ENCODE assay signal across 31 cellular contexts in genomic region chr12:14942532-14942931, GRCh38. TPM values are rescaled to one million over a fixed set of nuclear protein-coding genes. Genes with fewer than 3 reads are reported as not detected.
DNase-seq lines count a peak whose midpoint lies in the region; ATAC-seq, FAIRE-seq and TF ChIP-seq lines count a peak whose summit lies in the region.
"Had no signal": no experiment of that assay in that cellular context is flagged by ENCODE, and none has a peak within 500 bp of the region (broad histone marks: within the 10 kb centered on the region; RNA-seq: fewer than 3 reads in every experiment).

No MANE protein-coding gene starts in this region.

- 86% methylated on average over 8 of the region's 8 CpGs for WGBS in GM12878 (ENCODE audit: insufficient coverage, insufficient replicate concordance, low lambda C conversion rate, missing lambda C conversion rate)

- H3K9ac ChIP-seq in GM12878 (ENCODE audit: control insufficient read depth, insufficient read depth, low read length), result no peak overlapping the region

- BruUV-seq in GM12878 (replicated peaks; lab: Mats Ljungman, UMichigan), result no TSS peak

- POLR2A ChIA-PET in GM12878 (lab: Charles Lee), result no interaction called here

- H3K27me3 ChIP-seq in CD4-positive, CD25-positive, alpha-beta regulatory T cell (ENCODE audit: control insufficient read depth, insufficient read depth, low read length), result no peaks in the 10 kb centered on the region
- no peaks in the 10 kb centered on the region for H3K27me3 ChIP-seq in GM12878 (replicated peaks in 1 of 2; ENCODE audit: control insufficient read depth in 2 of 2, insufficient read depth in 2 of 2, low read length in 1 of 2)
- no peaks in the 10 kb centered on the region for H3K27me3 ChIP-seq in HAP-1 (ENCODE audit: low read depth)
- H3K27me3 ChIP-seq: cardiac muscle cell, foreskin keratinocyte, heart right ventricle, right lobe of liver, SJCRH30, testis, vagina had no signal

- in situ Hi-C loops in GM12878 (cut with MboI), result no loop called here
- in situ Hi-C loops in HAP-1 (cut with MboI; ENCODE audit: low sequenced_read_pairs), result no loop called here

- TF ChIP-seq EP300 in GM12878 (IDR thresholded peaks at IDR 0.05; ENCODE audit: borderline replicate concordance in 1 of 2, control insufficient read depth in 1 of 2, low read depth in 2 of 2, low read length in 2 of 2), result no peak

- no peaks in the 10 kb centered on the region for H3K27me3 Mint-ChIP-seq in CD4-positive, CD25-positive, alpha-beta regulatory T cell
- no peaks in the 10 kb centered on the region for H3K27me3 Mint-ChIP-seq in natural killer cell (ENCODE audit: low read depth in 2 of 2)
- H3K27me3 Mint-ChIP-seq: progenitor cell of endocrine pancreas had no signal

- H3K4me3 Mint-ChIP-seq in CD4-positive, CD25-positive, alpha-beta regulatory T cell, result peak overlapping the region in 1 of 4 donors; percentile 4
- H3K4me3 Mint-ChIP-seq in natural killer cell, result no peak overlapping the region
- H3K4me3 Mint-ChIP-seq: CD8-positive, alpha-beta T cell; endodermal cell; GM23338 had no signal

- H3K36me3 Mint-ChIP-seq in CD4-positive, CD25-positive, alpha-beta regulatory T cell, result peaks cover 71% of the 10 kb centered on the region
- peaks cover 75% of the 10 kb centered on the region for H3K36me3 Mint-ChIP-seq in natural killer cell

- H3K36me3 ChIP-seq in CD4-positive, CD25-positive, alpha-beta regulatory T cell (ENCODE audit: control insufficient read depth, insufficient read depth, low read length), result peaks cover 72% of the 10 kb centered on the region
- H3K36me3 ChIP-seq in GM12878 (ENCODE audit: control insufficient read depth in 2 of 2, insufficient read depth in 2 of 2, low read length in 1 of 2) (peaks cover 12 to 35% of the 10 kb centered on the region in 2 experiments), HAP-1 (replicated peaks) (no peaks in the 10 kb centered on the region)
- H3K36me3 ChIP-seq: cardiac muscle cell, SJCRH30 had no signal

- CTCF ChIA-PET in GM12878 (lab: Yijun Ruan, JAX), result no interaction called here

- H3K4me1 ChIP-seq in CD4-positive, CD25-positive, alpha-beta regulatory T cell (ENCODE audit: control insufficient read depth, insufficient read depth, low read length, poor library complexity, severe bottlenecking), result peaks cover 53% of the 10 kb centered on the region
- H3K4me1 ChIP-seq in GM12878 (ENCODE audit: control insufficient read depth, insufficient read depth, low read length) (peaks cover 4% of the 10 kb centered on the region; the same call in 1 of the 2 replicates), HAP-1 (no peaks in the 10 kb centered on the region)
- H3K4me1 ChIP-seq: right lobe of liver, SJCRH30 had no signal

- H3K9me3 ChIP-seq in CD4-positive, CD25-positive, alpha-beta regulatory T cell (ENCODE audit: control insufficient read depth in 2 of 2, low read length in 2 of 2), result no peaks in the 10 kb centered on the region
- H3K9me3 ChIP-seq in GM12878 (replicated peaks; ENCODE audit: control insufficient read depth, insufficient read depth, low read length) (no peaks in the 10 kb centered on the region), HAP-1 (no peaks in the 10 kb centered on the region)
- H3K9me3 ChIP-seq: right lobe of liver, SJCRH30, testis, vagina had no signal

- peaks cover 12% of the 10 kb centered on the region for H3K79me2 ChIP-seq in GM12878 (ENCODE audit: control insufficient read depth, insufficient read depth, low read length)

- 0 out of 2 replicates have a peak, but pooled peaks have one; percentile 4 for TF ChIP-seq POLR2A in GM12878 (IDR thresholded peaks at IDR 0.05; ENCODE audit: low read depth, low read length)

- peak overlapping the region in 2 of 3 donors; percentile 34 to 88 for H3K27ac Mint-ChIP-seq in CD4-positive, CD25-positive, alpha-beta regulatory T cell
- peak overlapping the region; percentile 73 to 89 for H3K27ac Mint-ChIP-seq in natural killer cell
- H3K27ac Mint-ChIP-seq: endodermal cell, GM23338, progenitor cell of endocrine pancreas had no signal

- SMC1A ChIA-PET in GM12878 (lab: Charles Lee; ENCODE audit: uncharacterized antibody, unreplicated experiment), result no interaction called here

- H3K27ac ChIP-seq in CD4-positive, CD25-positive, alpha-beta regulatory T cell (ENCODE audit: insufficient read depth, low read length, poor library complexity, severe bottlenecking), result no peak overlapping the region
- H3K27ac ChIP-seq in GM12878 (ENCODE audit: control insufficient read depth, insufficient read depth), result no peak overlapping the region
- H3K27ac ChIP-seq: 22Rv1, cardiac muscle cell, coronary artery, foreskin keratinocyte, heart right ventricle, right lobe of liver, SJCRH30, testis, vagina had no signal

- peak; percentile 27 for DNase-seq in DMS79 treated with DMSO at 0.1 percent for 48 hours (lab: John Stamatoyannopoulos, UW)
- DNase-seq in DMS79 (lab: John Stamatoyannopoulos, UW), result no peak
- no peak for DNase-seq in CD4-positive, CD25-positive, alpha-beta regulatory T cell
- DNase-seq in GM12878 (ENCODE audit: low read depth, low spot score), result no peak
- DNase-seq in natural killer cell, result no peak
- no peak for DNase-seq in HAP-1 (ENCODE audit: low spot score in 2 of 2)
- no peak for DNase-seq in NCI-H510A (lab: John Stamatoyannopoulos, UW)
- no peak for DNase-seq in NCI-H128 (lab: John Stamatoyannopoulos, UW; ENCODE audit: unreplicated experiment)
- DNase-seq: CD8-positive, alpha-beta T cell; DMS 273 treated with DMSO at 0.1 percent for 48 hours; endodermal cell; foreskin keratinocyte; heart right ventricle; IMR-90; NCI-H1105; NCI-H2081; NCI-H226; NCI-H748 treated with DMSO at 0.1 percent for 48 hours; right lobe of liver; SJCRH30; stimulated activated CD4-positive, alpha-beta T cell treated with anti-CD3 and anti-CD28 coated beads, Interleukin-4, amount 100 ng/mL, for 1 hour; testis had no signal

- no peak overlapping the region for H3K4me2 ChIP-seq in GM12878 (ENCODE audit: control insufficient read depth, insufficient read depth)
- H3K4me2 ChIP-seq: GM23338 had no signal

- no peak overlapping the region for H3K4me3 ChIP-seq in CD4-positive, CD25-positive, alpha-beta regulatory T cell (ENCODE audit: low read depth, low read length)
- no peak overlapping the region for H3K4me3 ChIP-seq in GM12878
- H3K4me3 ChIP-seq in HAP-1, result no peak overlapping the region
- H3K4me3 ChIP-seq: cardiac muscle cell, coronary artery, GM23338, heart right ventricle, right lobe of liver, SJCRH30, testis, vagina had no signal

- intact Hi-C loops in GM12878 (cut with micrococcal nuclease; ENCODE audit: unreplicated experiment) (no loop called here), natural killer cell (cut with micrococcal nuclease) (no loop called here)

- no peaks in the 10 kb centered on the region for H4K20me1 ChIP-seq in GM12878 (ENCODE audit: control insufficient read depth, insufficient read depth)

- no peak for TF ChIP-seq RAD21 in GM12878 (IDR thresholded peaks at IDR 0.05; ENCODE audit: insufficient read depth, low read depth, low read length)

- H2AFZ ChIP-seq in GM12878 (ENCODE audit: control insufficient read depth, low read depth, low read length), result no peak overlapping the region
- H2AFZ ChIP-seq: GM23338 had no signal

- no peak for FAIRE-seq in GM12878 (lab: Jason Lieb, UNC)

- TF ChIP-seq CTCF in GM12878 (IDR thresholded peaks at IDR 0.05 in 2 of 3, conservative IDR thresholded peaks at IDR 0.05 in 1 of 3; ENCODE audit: control insufficient read depth in 2 of 3, extremely low read depth in 1 of 3, insufficient read depth in 1 of 3, low read depth in 3 of 3, low read length in 3 of 3), result no peak
- no peak for TF ChIP-seq CTCF in natural killer cell (IDR thresholded peaks at IDR 0.05)

- RAD21 ChIA-PET in GM12878 (lab: Charles Lee; ENCODE audit: unreplicated experiment), result no interaction called here

- ATAC-seq in CD4-positive, CD25-positive, alpha-beta regulatory T cell (ENCODE audit: low read depth in 2 of 2), result no peak
- ATAC-seq in GM12878 (no peak), natural killer cell (no peak)
- ATAC-seq: CD8-positive, alpha-beta T cell; esophagus mucosa; foreskin keratinocyte; GM23338; heart right ventricle; right lobe of liver had no signal

- peaks cover 0 to 2% (median 0%) of the 10 kb centered on the region in 7 donors for H3K9me3 Mint-ChIP-seq in CD4-positive, CD25-positive, alpha-beta regulatory T cell
- no peaks in the 10 kb centered on the region for H3K9me3 Mint-ChIP-seq in natural killer cell
- H3K9me3 Mint-ChIP-seq: CD8-positive, alpha-beta T cell; endodermal cell; GM23338 had no signal

- peaks cover 43 to 80% (median 64%) of the 10 kb centered on the region in 4 donors for H3K4me1 Mint-ChIP-seq in CD4-positive, CD25-positive, alpha-beta regulatory T cell
- peaks cover 61 to 75% of the 10 kb centered on the region in 2 donors for H3K4me1 Mint-ChIP-seq in natural killer cell

RNA-seq across cellular contexts. Expression of gene ERP27, which starts 4.2 kb away (rescaled TPM):
- total RNA-seq in CD4-positive, CD25-positive, alpha-beta regulatory T cell, result 25.4 TPM
- 1 to 10 TPM; 5.3 to 8.0 (median 6.2) TPM for polyA plus RNA-seq in CD4-positive, CD25-positive, alpha-beta regulatory T cell
- 6.5 and 6.7 TPM in 2 replicates for total RNA-seq in GM12878 (2013; cell fraction: nucleolus; rRNA removed)
- total RNA-seq in GM12878 (2014; rRNA removed) (1.0 and 1.6 TPM in 2 replicates), GM12878 (2014; rRNA removed; fragmentation: Illumina TruSeq; extraction: Trizol) (1.5 and 1.8 TPM in 2 replicates), GM12878 (2021) (0.93 and 1.1 TPM in 2 replicates), natural killer cell (10 to 100 TPM in 2 of 3 donors, 1 to 10 TPM in 1; 9.8 to 15.2 (median 12.3) TPM)
- 0.96 TPM for polyA plus RNA-seq in GM12878 (2011; ENCODE audit: low read depth)
- polyA plus RNA-seq in GM12878 (2011; rRNA removed) (2.0 and 2.1 TPM in 2 replicates), GM12878 (2014; fragmentation: Illumina TruSeq; extraction: Trizol) (1.5 and 2.4 TPM in 2 replicates), GM12878 (2014; fragmentation: Nextera tagmentation; extraction: Ambion mirVana) (1 to 10 TPM in 1 of 2 experiments, under 1 TPM in 1; 0.91 to 1.3 TPM), GM12878 (2014; rRNA removed) (0.90 and 1.5 TPM in 2 replicates), GM12878 (2016; fragmentation: Nextera tagmentation; extraction: Ambion mirVana) (1 to 10 TPM in 1 of 2 experiments, under 1 TPM in 1; 0.95 to 1.7 TPM)
- 0.55 and 0.64 TPM in 2 replicates for polyA plus RNA-seq in GM12878 (2011; cell fraction: cytosol; rRNA removed)
- polyA plus RNA-seq in GM12878 (2011; cell fraction: nucleus; rRNA removed), result 2.3 and 2.5 TPM in 2 replicates
- polyA plus RNA-seq in GM12878 (2012), result 1.1 and 1.4 TPM in 2 replicates
- 2.0 and 2.4 TPM in 2 replicates for polyA minus RNA-seq in GM12878 (2011; rRNA and poly(A)+ RNA removed)
- polyA minus RNA-seq in GM12878 (2011; cell fraction: cytosol; rRNA and poly(A)+ RNA removed), result not detected in 2 replicates
- 3.3 and 7.4 TPM in 2 replicates for polyA minus RNA-seq in GM12878 (2011; cell fraction: nucleus; rRNA and poly(A)+ RNA removed)
- total RNA-seq: cardiac muscle cell, GM23338, IMR-90, lung microvascular endothelial cell, SJCRH30 had no signal
- polyA plus RNA-seq: cardiac muscle cell, GM23338, IMR-90 had no signal

RNA-seq across cellular contexts. Expression of gene ARHGDIB, which starts 18.9 kb away (rescaled TPM):
- total RNA-seq in CD4-positive, CD25-positive, alpha-beta regulatory T cell, result 1,263 TPM
- polyA plus RNA-seq in CD4-positive, CD25-positive, alpha-beta regulatory T cell, result 1,000 to 10,000 TPM; 3,550 to 4,641 (median 3,982) TPM
- total RNA-seq in GM12878 (2013; cell fraction: nucleolus; rRNA removed), result 164 and 166 TPM in 2 replicates
- total RNA-seq in GM12878 (2014; rRNA removed) (916 and 989 TPM in 2 replicates), GM12878 (2014; rRNA removed; fragmentation: Illumina TruSeq; extraction: Trizol) (1,126 and 1,183 TPM in 2 replicates), GM12878 (2021) (793 and 796 TPM in 2 replicates), natural killer cell (100 to 1,000 TPM; 838 to 962 (median 929) TPM)
- polyA plus RNA-seq in GM12878 (2011; ENCODE audit: low read depth), result 886 TPM
- polyA plus RNA-seq in GM12878 (2011; rRNA removed) (1,451 and 1,700 TPM in 2 replicates), GM12878 (2014; fragmentation: Illumina TruSeq; extraction: Trizol) (2,158 and 2,397 TPM in 2 replicates), GM12878 (2014; fragmentation: Nextera tagmentation; extraction: Ambion mirVana) (1,000 to 10,000 TPM; 2,339 to 2,849 TPM), GM12878 (2014; rRNA removed) (954 and 1,483 TPM in 2 replicates), GM12878 (2016; fragmentation: Nextera tagmentation; extraction: Ambion mirVana) (1,000 to 10,000 TPM; 1,165 to 1,209 TPM)
- polyA plus RNA-seq in GM12878 (2011; cell fraction: cytosol; rRNA removed), result 1,936 and 2,352 TPM in 2 replicates
- polyA plus RNA-seq in GM12878 (2011; cell fraction: nucleus; rRNA removed), result 633 and 740 TPM in 2 replicates
- polyA plus RNA-seq in GM12878 (2012), result 908 and 964 TPM in 2 replicates
- polyA minus RNA-seq in GM12878 (2011; rRNA and poly(A)+ RNA removed), result 1,338 and 1,379 TPM in 2 replicates
- 231 and 269 TPM in 2 replicates for polyA minus RNA-seq in GM12878 (2011; cell fraction: cytosol; rRNA and poly(A)+ RNA removed)
- polyA minus RNA-seq in GM12878 (2011; cell fraction: nucleus; rRNA and poly(A)+ RNA removed), result 159 and 240 TPM in 2 replicates
- total RNA-seq: GM23338 had no signal

RNA-seq across cellular contexts. Expression of gene PDE6H, which starts 30.3 kb away (rescaled TPM):
- total RNA-seq in CD4-positive, CD25-positive, alpha-beta regulatory T cell, result not detected
- polyA plus RNA-seq in CD4-positive, CD25-positive, alpha-beta regulatory T cell, result not detected
- not detected in 2 replicates for total RNA-seq in GM12878 (2013; cell fraction: nucleolus; rRNA removed)
- 0.33 TPM in 1 of 2 replicates, not detected in the other for total RNA-seq in GM12878 (2014; rRNA removed)
- not detected in 2 replicates for total RNA-seq in GM12878 (2014; rRNA removed; fragmentation: Illumina TruSeq; extraction: Trizol)
- total RNA-seq in GM12878 (2021), result not detected in 2 replicates
- polyA plus RNA-seq in GM12878 (2011; ENCODE audit: low read depth), result not detected
- 0.16 and 0.29 TPM in 2 replicates for polyA plus RNA-seq in GM12878 (2011; rRNA removed)
- polyA plus RNA-seq in GM12878 (2011; cell fraction: cytosol; rRNA removed), result not detected in 2 replicates
- polyA plus RNA-seq in GM12878 (2011; cell fraction: nucleus; rRNA removed), result 0.20 and 0.34 TPM in 2 replicates
- polyA plus RNA-seq in GM12878 (2012), result not detected in 2 replicates
- polyA plus RNA-seq in GM12878 (2014; fragmentation: Illumina TruSeq; extraction: Trizol), result not detected in 2 replicates
- polyA plus RNA-seq in GM12878 (2014; fragmentation: Nextera tagmentation; extraction: Ambion mirVana), result not detected
- polyA plus RNA-seq in GM12878 (2014; rRNA removed), result not detected in 2 replicates
- polyA plus RNA-seq in GM12878 (2016; fragmentation: Nextera tagmentation; extraction: Ambion mirVana), result not detected
- not detected in 2 replicates for polyA minus RNA-seq in GM12878 (2011; rRNA and poly(A)+ RNA removed)
- polyA minus RNA-seq in GM12878 (2011; cell fraction: cytosol; rRNA and poly(A)+ RNA removed), result not detected in 2 replicates
- polyA minus RNA-seq in GM12878 (2011; cell fraction: nucleus; rRNA and poly(A)+ RNA removed), result not detected in 2 replicates
- total RNA-seq in natural killer cell, result not detected
- total RNA-seq: cardiac muscle cell; CD8-positive, alpha-beta T cell; endodermal cell; esophagus mucosa; foreskin keratinocyte; GM23338; heart right ventricle; IMR-90; lung microvascular endothelial cell; mucosa of gallbladder; progenitor cell of endocrine pancreas; right lobe of liver; SJCRH30; testis; vagina had no signal
- polyA plus RNA-seq: cardiac muscle cell, foreskin keratinocyte, GM23338, heart right ventricle, IMR-90 had no signal

RNA-seq across cellular contexts. Expression of gene MGP, which starts 56.9 kb away (rescaled TPM):
- total RNA-seq in CD4-positive, CD25-positive, alpha-beta regulatory T cell, result 2.6 TPM
- under 1 TPM in 2 of 4 donors, not detected in 2; 0.59 to 0.64 TPM for polyA plus RNA-seq in CD4-positive, CD25-positive, alpha-beta regulatory T cell
- not detected in 2 replicates for total RNA-seq in GM12878 (2013; cell fraction: nucleolus; rRNA removed)
- total RNA-seq in GM12878 (2014; rRNA removed) (not detected in 2 replicates), GM12878 (2014; rRNA removed; fragmentation: Illumina TruSeq; extraction: Trizol) (not detected in 2 replicates), GM12878 (2021) (0.58 and 1.2 TPM in 2 replicates), natural killer cell (1 to 10 TPM in 1 of 3 donors, under 1 TPM in 1, not detected in 1; 0.89 to 1.1 TPM)
- polyA plus RNA-seq in GM12878 (2011; ENCODE audit: low read depth), result not detected
- polyA plus RNA-seq in GM12878 (2011; rRNA removed) (not detected in 2 replicates), GM12878 (2014; fragmentation: Illumina TruSeq; extraction: Trizol) (not detected in 2 replicates), GM12878 (2014; fragmentation: Nextera tagmentation; extraction: Ambion mirVana) (not detected), GM12878 (2014; rRNA removed) (not detected in 2 replicates), GM12878 (2016; fragmentation: Nextera tagmentation; extraction: Ambion mirVana) (under 1 TPM in 1 of 2 experiments, not detected in 1; 0.21 TPM)
- polyA plus RNA-seq in GM12878 (2011; cell fraction: cytosol; rRNA removed), result not detected in 2 replicates
- polyA plus RNA-seq in GM12878 (2011; cell fraction: nucleus; rRNA removed), result 0.07 TPM in 1 of 2 replicates, not detected in the other
- not detected in 2 replicates for polyA plus RNA-seq in GM12878 (2012)
- not detected in 2 replicates for polyA minus RNA-seq in GM12878 (2011; rRNA and poly(A)+ RNA removed)
- polyA minus RNA-seq in GM12878 (2011; cell fraction: cytosol; rRNA and poly(A)+ RNA removed), result not detected in 2 replicates
- polyA minus RNA-seq in GM12878 (2011; cell fraction: nucleus; rRNA and poly(A)+ RNA removed), result not detected in 2 replicates
- total RNA-seq: cardiac muscle cell, endodermal cell, foreskin keratinocyte, GM23338, progenitor cell of endocrine pancreas had no signal
- polyA plus RNA-seq: foreskin keratinocyte had no signal
